Comparison of ENCODE assay signal across 1 cellular context in the genomic region with DNA sequence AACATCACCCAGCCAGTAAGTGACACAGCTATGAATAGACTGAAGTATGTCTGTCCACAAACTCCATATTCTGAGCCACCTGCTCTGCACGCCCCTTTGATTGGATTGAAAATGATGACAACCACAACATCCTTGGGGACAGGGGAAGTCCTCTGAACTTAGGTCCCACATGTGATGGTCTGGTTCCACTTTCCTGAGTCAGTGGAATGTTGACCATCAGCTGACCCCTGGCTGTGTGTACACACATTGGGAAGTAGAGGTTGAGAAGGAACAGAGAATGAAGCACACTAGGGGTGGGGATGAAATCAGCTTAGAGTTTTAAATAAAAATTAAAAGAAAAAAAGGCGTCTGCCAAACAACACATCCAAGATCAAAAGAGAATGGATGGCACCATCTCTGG.
TF ChIP-seq lines count a peak whose summit lies in the region.

No MANE protein-coding gene starts in this region.

TF ChIP-seq in K562, 482 proteins besides CTCF, POLR2A, EP300 and RAD21 (continued from another document):
- TF ChIP-seq, protein P1, sequence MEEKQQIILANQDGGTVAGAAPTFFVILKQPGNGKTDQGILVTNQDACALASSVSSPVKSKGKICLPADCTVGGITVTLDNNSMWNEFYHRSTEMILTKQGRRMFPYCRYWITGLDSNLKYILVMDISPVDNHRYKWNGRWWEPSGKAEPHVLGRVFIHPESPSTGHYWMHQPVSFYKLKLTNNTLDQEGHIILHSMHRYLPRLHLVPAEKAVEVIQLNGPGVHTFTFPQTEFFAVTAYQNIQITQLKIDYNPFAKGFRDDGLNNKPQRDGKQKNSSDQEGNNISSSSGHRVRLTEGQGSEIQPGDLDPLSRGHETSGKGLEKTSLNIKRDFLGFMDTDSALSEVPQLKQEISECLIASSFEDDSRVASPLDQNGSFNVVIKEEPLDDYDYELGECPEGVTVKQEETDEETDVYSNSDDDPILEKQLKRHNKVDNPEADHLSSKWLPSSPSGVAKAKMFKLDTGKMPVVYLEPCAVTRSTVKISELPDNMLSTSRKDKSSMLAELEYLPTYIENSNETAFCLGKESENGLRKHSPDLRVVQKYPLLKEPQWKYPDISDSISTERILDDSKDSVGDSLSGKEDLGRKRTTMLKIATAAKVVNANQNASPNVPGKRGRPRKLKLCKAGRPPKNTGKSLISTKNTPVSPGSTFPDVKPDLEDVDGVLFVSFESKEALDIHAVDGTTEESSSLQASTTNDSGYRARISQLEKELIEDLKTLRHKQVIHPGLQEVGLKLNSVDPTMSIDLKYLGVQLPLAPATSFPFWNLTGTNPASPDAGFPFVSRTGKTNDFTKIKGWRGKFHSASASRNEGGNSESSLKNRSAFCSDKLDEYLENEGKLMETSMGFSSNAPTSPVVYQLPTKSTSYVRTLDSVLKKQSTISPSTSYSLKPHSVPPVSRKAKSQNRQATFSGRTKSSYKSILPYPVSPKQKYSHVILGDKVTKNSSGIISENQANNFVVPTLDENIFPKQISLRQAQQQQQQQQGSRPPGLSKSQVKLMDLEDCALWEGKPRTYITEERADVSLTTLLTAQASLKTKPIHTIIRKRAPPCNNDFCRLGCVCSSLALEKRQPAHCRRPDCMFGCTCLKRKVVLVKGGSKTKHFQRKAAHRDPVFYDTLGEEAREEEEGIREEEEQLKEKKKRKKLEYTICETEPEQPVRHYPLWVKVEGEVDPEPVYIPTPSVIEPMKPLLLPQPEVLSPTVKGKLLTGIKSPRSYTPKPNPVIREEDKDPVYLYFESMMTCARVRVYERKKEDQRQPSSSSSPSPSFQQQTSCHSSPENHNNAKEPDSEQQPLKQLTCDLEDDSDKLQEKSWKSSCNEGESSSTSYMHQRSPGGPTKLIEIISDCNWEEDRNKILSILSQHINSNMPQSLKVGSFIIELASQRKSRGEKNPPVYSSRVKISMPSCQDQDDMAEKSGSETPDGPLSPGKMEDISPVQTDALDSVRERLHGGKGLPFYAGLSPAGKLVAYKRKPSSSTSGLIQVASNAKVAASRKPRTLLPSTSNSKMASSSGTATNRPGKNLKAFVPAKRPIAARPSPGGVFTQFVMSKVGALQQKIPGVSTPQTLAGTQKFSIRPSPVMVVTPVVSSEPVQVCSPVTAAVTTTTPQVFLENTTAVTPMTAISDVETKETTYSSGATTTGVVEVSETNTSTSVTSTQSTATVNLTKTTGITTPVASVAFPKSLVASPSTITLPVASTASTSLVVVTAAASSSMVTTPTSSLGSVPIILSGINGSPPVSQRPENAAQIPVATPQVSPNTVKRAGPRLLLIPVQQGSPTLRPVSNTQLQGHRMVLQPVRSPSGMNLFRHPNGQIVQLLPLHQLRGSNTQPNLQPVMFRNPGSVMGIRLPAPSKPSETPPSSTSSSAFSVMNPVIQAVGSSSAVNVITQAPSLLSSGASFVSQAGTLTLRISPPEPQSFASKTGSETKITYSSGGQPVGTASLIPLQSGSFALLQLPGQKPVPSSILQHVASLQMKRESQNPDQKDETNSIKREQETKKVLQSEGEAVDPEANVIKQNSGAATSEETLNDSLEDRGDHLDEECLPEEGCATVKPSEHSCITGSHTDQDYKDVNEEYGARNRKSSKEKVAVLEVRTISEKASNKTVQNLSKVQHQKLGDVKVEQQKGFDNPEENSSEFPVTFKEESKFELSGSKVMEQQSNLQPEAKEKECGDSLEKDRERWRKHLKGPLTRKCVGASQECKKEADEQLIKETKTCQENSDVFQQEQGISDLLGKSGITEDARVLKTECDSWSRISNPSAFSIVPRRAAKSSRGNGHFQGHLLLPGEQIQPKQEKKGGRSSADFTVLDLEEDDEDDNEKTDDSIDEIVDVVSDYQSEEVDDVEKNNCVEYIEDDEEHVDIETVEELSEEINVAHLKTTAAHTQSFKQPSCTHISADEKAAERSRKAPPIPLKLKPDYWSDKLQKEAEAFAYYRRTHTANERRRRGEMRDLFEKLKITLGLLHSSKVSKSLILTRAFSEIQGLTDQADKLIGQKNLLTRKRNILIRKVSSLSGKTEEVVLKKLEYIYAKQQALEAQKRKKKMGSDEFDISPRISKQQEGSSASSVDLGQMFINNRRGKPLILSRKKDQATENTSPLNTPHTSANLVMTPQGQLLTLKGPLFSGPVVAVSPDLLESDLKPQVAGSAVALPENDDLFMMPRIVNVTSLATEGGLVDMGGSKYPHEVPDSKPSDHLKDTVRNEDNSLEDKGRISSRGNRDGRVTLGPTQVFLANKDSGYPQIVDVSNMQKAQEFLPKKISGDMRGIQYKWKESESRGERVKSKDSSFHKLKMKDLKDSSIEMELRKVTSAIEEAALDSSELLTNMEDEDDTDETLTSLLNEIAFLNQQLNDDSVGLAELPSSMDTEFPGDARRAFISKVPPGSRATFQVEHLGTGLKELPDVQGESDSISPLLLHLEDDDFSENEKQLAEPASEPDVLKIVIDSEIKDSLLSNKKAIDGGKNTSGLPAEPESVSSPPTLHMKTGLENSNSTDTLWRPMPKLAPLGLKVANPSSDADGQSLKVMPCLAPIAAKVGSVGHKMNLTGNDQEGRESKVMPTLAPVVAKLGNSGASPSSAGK (IDR thresholded peaks at IDR 0.05): no peak
- TF ChIP-seq ZC3H8 (IDR thresholded peaks at IDR 0.05) (no peak), PTRF (tag; IDR thresholded peaks at IDR 0.05) (no peak), TEAD4 (IDR thresholded peaks at IDR 0.05; ENCODE audit: low read length) (no peak), TEAD4 (CRISPR knock-in tag; IDR thresholded peaks at IDR 0.05; ENCODE audit: borderline replicate concordance) (no peak), MCM5 (IDR thresholded peaks at IDR 0.05; ENCODE audit: low read depth) (no peak), NEUROD1 (IDR thresholded peaks at IDR 0.05; ENCODE audit: borderline replicate concordance, low read depth, low read length, partially characterized antibody) (no peak), TBL1XR1 (IDR thresholded peaks at IDR 0.05; ENCODE audit: low read length in 2 of 2) (no peak), ZNF23 (CRISPR knock-in tag; IDR thresholded peaks at IDR 0.05) (no peak), SPI1 (IDR thresholded peaks at IDR 0.05; ENCODE audit: borderline replicate concordance, low read depth, low read length) (no peak), CHCHD3 (CRISPR knock-in tag; IDR thresholded peaks at IDR 0.05) (no peak), RFX1 (IDR thresholded peaks at IDR 0.05) (no peak), MAFK (IDR thresholded peaks at IDR 0.05; ENCODE audit: low read length) (no peak)
